In the genomic region with DNA sequence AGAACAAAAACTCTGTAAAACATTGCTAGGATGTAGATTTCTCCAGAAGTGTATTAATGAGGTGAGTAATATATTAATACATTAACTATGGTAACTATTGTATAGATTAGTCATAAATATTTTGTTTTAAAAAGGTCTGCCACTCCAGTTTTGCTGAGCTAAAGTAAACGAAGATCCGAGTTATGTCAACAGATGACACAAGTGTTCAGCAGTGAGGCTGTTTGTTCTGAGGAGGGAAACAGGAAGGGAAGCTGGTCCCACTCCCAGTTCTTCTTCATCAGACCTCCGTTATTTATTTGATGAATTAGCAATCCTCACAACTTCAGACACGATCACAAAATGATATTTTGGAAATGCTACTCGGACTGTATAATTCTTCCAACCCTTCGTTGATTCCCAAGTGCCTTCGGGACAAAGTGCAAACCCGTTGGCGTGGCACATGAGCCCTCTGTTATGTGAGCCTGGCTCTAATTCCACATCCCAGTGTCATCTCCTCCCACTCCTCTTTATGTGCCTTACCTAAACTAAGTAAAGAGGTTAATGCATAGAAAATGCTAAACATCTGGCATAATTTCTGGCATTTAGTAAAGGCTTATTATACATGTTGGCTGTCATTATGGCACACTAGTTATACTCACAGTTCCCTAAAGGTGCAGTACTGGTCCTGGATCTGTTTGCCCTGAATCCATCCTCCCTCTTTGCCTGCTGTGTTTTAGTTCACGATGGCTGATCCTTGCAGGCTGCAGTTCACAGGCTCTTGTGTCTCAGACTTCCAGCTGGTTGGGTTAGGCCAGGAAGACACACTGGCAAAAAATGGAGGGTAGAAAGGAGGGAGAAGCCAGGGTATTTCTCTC, we compare ENCODE assay signal across 2 cellular contexts.
TF ChIP-seq lines count a peak whose summit lies in the region.

No MANE protein-coding gene starts in this region.

TF ChIP-seq in SK-N-SH, 30 proteins besides CTCF, POLR2A, EP300 and RAD21 (continued from another document):
- TF ChIP-seq REST (IDR thresholded peaks at IDR 0.05; ENCODE audit: low read depth, low read length) (no peak), USF2 (IDR thresholded peaks at IDR 0.05; ENCODE audit: borderline replicate concordance, low read depth, low read length) (no peak), YY1 (IDR thresholded peaks at IDR 0.05; ENCODE audit: low read depth) (no peak), ELF1 (IDR thresholded peaks at IDR 0.05) (no peak), POLR2AphosphoS5 (IDR thresholded peaks at IDR 0.05; ENCODE audit: low read depth, low read length) (no peak), RCOR1 (IDR thresholded peaks at IDR 0.05; ENCODE audit: low read length) (no peak)
- TF ChIP-seq, protein P1, sequence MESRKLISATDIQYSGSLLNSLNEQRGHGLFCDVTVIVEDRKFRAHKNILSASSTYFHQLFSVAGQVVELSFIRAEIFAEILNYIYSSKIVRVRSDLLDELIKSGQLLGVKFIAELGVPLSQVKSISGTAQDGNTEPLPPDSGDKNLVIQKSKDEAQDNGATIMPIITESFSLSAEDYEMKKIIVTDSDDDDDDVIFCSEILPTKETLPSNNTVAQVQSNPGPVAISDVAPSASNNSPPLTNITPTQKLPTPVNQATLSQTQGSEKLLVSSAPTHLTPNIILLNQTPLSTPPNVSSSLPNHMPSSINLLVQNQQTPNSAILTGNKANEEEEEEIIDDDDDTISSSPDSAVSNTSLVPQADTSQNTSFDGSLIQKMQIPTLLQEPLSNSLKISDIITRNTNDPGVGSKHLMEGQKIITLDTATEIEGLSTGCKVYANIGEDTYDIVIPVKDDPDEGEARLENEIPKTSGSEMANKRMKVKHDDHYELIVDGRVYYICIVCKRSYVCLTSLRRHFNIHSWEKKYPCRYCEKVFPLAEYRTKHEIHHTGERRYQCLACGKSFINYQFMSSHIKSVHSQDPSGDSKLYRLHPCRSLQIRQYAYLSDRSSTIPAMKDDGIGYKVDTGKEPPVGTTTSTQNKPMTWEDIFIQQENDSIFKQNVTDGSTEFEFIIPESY (IDR thresholded peaks at IDR 0.05; ENCODE audit: borderline replicate concordance, low read depth) = no peak
- TF ChIP-seq, protein P2, sequence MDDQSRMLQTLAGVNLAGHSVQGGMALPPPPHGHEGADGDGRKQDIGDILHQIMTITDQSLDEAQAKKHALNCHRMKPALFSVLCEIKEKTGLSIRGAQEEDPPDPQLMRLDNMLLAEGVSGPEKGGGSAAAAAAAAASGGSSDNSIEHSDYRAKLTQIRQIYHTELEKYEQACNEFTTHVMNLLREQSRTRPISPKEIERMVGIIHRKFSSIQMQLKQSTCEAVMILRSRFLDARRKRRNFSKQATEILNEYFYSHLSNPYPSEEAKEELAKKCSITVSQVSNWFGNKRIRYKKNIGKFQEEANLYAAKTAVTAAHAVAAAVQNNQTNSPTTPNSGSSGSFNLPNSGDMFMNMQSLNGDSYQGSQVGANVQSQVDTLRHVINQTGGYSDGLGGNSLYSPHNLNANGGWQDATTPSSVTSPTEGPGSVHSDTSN (IDR thresholded peaks at IDR 0.05) = no peak

TF ChIP-seq in SK-N-SH treated with all-trans-retinoic acid at 6 μM for 48 hours, 23 proteins besides CTCF, POLR2A, EP300 and RAD21 (continued from another document):
- TF ChIP-seq POU6F1 (CRISPR knock-in tag; IDR thresholded peaks at IDR 0.05; ENCODE audit: borderline replicate concordance, low read depth) (no peak), ARNTL (CRISPR knock-in tag; IDR thresholded peaks at IDR 0.05; ENCODE audit: borderline replicate concordance, low read depth) (no peak), OSR1 (CRISPR knock-in tag; IDR thresholded peaks at IDR 0.05) (no peak), PATZ1 (CRISPR knock-in tag; IDR thresholded peaks at IDR 0.05; ENCODE audit: borderline replicate concordance) (no peak)
